Comparison of ENCODE assay signal across 8 cellular contexts in genomic region chr22:50201191-50202129, GRCh38. TPM values are rescaled to one million over a fixed set of nuclear protein-coding genes. Genes with fewer than 3 reads are reported as not detected.
DNase-seq lines count a peak whose midpoint lies in the region; ATAC-seq and TF ChIP-seq lines count a peak whose summit lies in the region.

No MANE protein-coding gene starts in this region.

- peak overlapping the region; percentile 93 for H3K9ac ChIP-seq in skeletal muscle satellite cell (ENCODE audit: low read depth, low read length)

- no peaks in the 10 kb centered on the region for H3K9me3 Mint-ChIP-seq in activated T-helper 2 cell treated with anti-CD3 and anti-CD28 coated beads, Interferon-gamma antibody, Interleukin-2, Interleukin-4, amounts not matched to agents 10 μg/mL and 5 μg/mL and 100 μg/mL, durations not matched to agents 14 hours and 24 hours and 36 hours

- H3K27me3 ChIP-seq in skeletal muscle satellite cell (ENCODE audit: control insufficient read depth, insufficient read depth, low read length), result no peaks in the 10 kb centered on the region

- H3K9me3 ChIP-seq in skeletal muscle satellite cell (replicated peaks; ENCODE audit: low read length), result no peaks in the 10 kb centered on the region

- peak overlapping the region; percentile 60 for H3K27ac Mint-ChIP-seq in activated T-helper 2 cell treated with anti-CD3 and anti-CD28 coated beads, Interferon-gamma antibody, Interleukin-2, Interleukin-4, amounts not matched to agents 10 μg/mL and 5 μg/mL and 100 μg/mL, durations not matched to agents 14 hours and 24 hours and 36 hours

- peak overlapping the region; percentile 99 for H3K4me2 ChIP-seq in skeletal muscle satellite cell (ENCODE audit: low read length)

- peaks cover 16% of the 10 kb centered on the region for H3K4me1 ChIP-seq in skeletal muscle satellite cell (ENCODE audit: control insufficient read depth, insufficient read depth, low read length)

- no peak for DNase-seq in AG09309 (ENCODE audit: low read depth)
- DNase-seq in activated T-helper 2 cell treated with anti-CD3 and anti-CD28 coated beads, Interferon-gamma antibody, Interleukin-2, Interleukin-4, amounts not matched to agents 10 μg/mL and 5 μg/mL and 100 μg/mL, durations not matched to agents 14 hours and 24 hours and 36 hours (ENCODE audit: low spot score), result no peak
- DNase-seq in hepatic stellate cell (ENCODE audit: low spot score), result peak; percentile 49
- DNase-seq in NCI-H1105 treated with DMSO at 0.1 percent for 48 hours (lab: John Stamatoyannopoulos, UW), result no peak
- DNase-seq in NCI-H187 treated with DMSO at 0.1 percent for 48 hours (lab: John Stamatoyannopoulos, UW), result no peak

- no peak for TF ChIP-seq CTCF in AG09309 (IDR thresholded peaks at IDR 0.05; ENCODE audit: control insufficient read depth, insufficient read depth, low read depth, low read length, missing control alignments)

- peaks cover 29% of the 10 kb centered on the region for H3K36me3 ChIP-seq in skeletal muscle satellite cell (ENCODE audit: insufficient read depth, low read length)

- intact Hi-C loops in activated T-helper 2 cell treated with anti-CD3 and anti-CD28 coated beads, Interferon-gamma antibody, Interleukin-2, Interleukin-4, amounts not matched to agents 10 μg/mL and 5 μg/mL and 100 μg/mL, durations not matched to agents 14 hours and 24 hours and 36 hours (cut with micrococcal nuclease), result loop anchor here (2.0 kb wide), 2 partner anchors 17 to 231 kb away; partner anchors contain the start of gene TRABD

- peaks cover 9% of the 10 kb centered on the region for H3K4me1 Mint-ChIP-seq in activated T-helper 2 cell treated with anti-CD3 and anti-CD28 coated beads, Interferon-gamma antibody, Interleukin-2, Interleukin-4, amounts not matched to agents 10 μg/mL and 5 μg/mL and 100 μg/mL, durations not matched to agents 14 hours and 24 hours and 36 hours (ENCODE audit: low read depth)

- peaks cover 40% of the 10 kb centered on the region for H3K36me3 Mint-ChIP-seq in activated T-helper 2 cell treated with anti-CD3 and anti-CD28 coated beads, Interferon-gamma antibody, Interleukin-2, Interleukin-4, amounts not matched to agents 10 μg/mL and 5 μg/mL and 100 μg/mL, durations not matched to agents 14 hours and 24 hours and 36 hours (ENCODE audit: low read depth)

- H3K4me3 Mint-ChIP-seq in activated T-helper 2 cell treated with anti-CD3 and anti-CD28 coated beads, Interferon-gamma antibody, Interleukin-2, Interleukin-4, amounts not matched to agents 10 μg/mL and 5 μg/mL and 100 μg/mL, durations not matched to agents 14 hours and 24 hours and 36 hours (ENCODE audit: low read depth), result peak overlapping the region; percentile 83

- H3K27me3 Mint-ChIP-seq in activated T-helper 2 cell treated with anti-CD3 and anti-CD28 coated beads, Interferon-gamma antibody, Interleukin-2, Interleukin-4, amounts not matched to agents 10 μg/mL and 5 μg/mL and 100 μg/mL, durations not matched to agents 14 hours and 24 hours and 36 hours (ENCODE audit: low read depth), result no peaks in the 10 kb centered on the region

- H3K4me3 ChIP-seq in AG09309 (ENCODE audit: control insufficient read depth, low read depth, low read length), result peak overlapping the region; percentile 86
- H3K4me3 ChIP-seq in skeletal muscle satellite cell (ENCODE audit: low read length), result peak overlapping the region; percentile 95

- ATAC-seq in GM19351 (IDR thresholded peaks at IDR 0.05; ENCODE audit: unreplicated experiment) (peak; percentile 22), HG03439 (IDR thresholded peaks at IDR 0.05; ENCODE audit: unreplicated experiment) (peak; percentile 27)

RNA-seq across cellular contexts. Expression of gene SELENOO, which starts 0.6 kb away (rescaled TPM):
- 26.3 and 26.4 TPM in 2 replicates for total RNA-seq in activated T-helper 2 cell treated with anti-CD3 and anti-CD28 coated beads, Interferon-gamma antibody, Interleukin-2, Interleukin-4, amounts not matched to agents 10 μg/mL and 5 μg/mL and 100 μg/mL, durations not matched to agents 14 hours and 24 hours and 36 hours
- total RNA-seq in skeletal muscle satellite cell (2012; rRNA removed), result 10.1 and 17.5 TPM in 2 replicates

RNA-seq across cellular contexts. Expression of gene TRABD, which starts 15.7 kb away (rescaled TPM):
- 104 and 109 TPM in 2 replicates for total RNA-seq in activated T-helper 2 cell treated with anti-CD3 and anti-CD28 coated beads, Interferon-gamma antibody, Interleukin-2, Interleukin-4, amounts not matched to agents 10 μg/mL and 5 μg/mL and 100 μg/mL, durations not matched to agents 14 hours and 24 hours and 36 hours
- total RNA-seq in skeletal muscle satellite cell (2012; rRNA removed), result 30.8 and 31.4 TPM in 2 replicates

RNA-seq across cellular contexts. Expression of gene PANX2, which starts 30.9 kb away (rescaled TPM):
- total RNA-seq in activated T-helper 2 cell treated with anti-CD3 and anti-CD28 coated beads, Interferon-gamma antibody, Interleukin-2, Interleukin-4, amounts not matched to agents 10 μg/mL and 5 μg/mL and 100 μg/mL, durations not matched to agents 14 hours and 24 hours and 36 hours, result 2.4 and 2.8 TPM in 2 replicates
- 0.22 and 0.25 TPM in 2 replicates for total RNA-seq in skeletal muscle satellite cell (2012; rRNA removed)

RNA-seq across cellular contexts. Expression of gene TUBGCP6, which starts 43.4 kb away (rescaled TPM):
- total RNA-seq in activated T-helper 2 cell treated with anti-CD3 and anti-CD28 coated beads, Interferon-gamma antibody, Interleukin-2, Interleukin-4, amounts not matched to agents 10 μg/mL and 5 μg/mL and 100 μg/mL, durations not matched to agents 14 hours and 24 hours and 36 hours, result 48.8 and 49.6 TPM in 2 replicates
- total RNA-seq in skeletal muscle satellite cell (2012; rRNA removed), result 21.0 and 21.3 TPM in 2 replicates

RNA-seq across cellular contexts. Expression of gene HDAC10, which starts 49.6 kb away (rescaled TPM):
- total RNA-seq in activated T-helper 2 cell treated with anti-CD3 and anti-CD28 coated beads, Interferon-gamma antibody, Interleukin-2, Interleukin-4, amounts not matched to agents 10 μg/mL and 5 μg/mL and 100 μg/mL, durations not matched to agents 14 hours and 24 hours and 36 hours, result 60.0 and 62.9 TPM in 2 replicates
- 15.3 and 19.8 TPM in 2 replicates for total RNA-seq in skeletal muscle satellite cell (2012; rRNA removed)
